Comparison of ENCODE assay signal across 1 cellular context in genomic region chr2:241066893-241067341, GRCh38.
TF ChIP-seq lines count a peak whose summit lies in the region.

No MANE protein-coding gene starts in this region.

TF ChIP-seq in HepG2, 621 proteins besides CTCF, POLR2A, EP300 and RAD21:
- peak; percentile 77 to 93 for TF ChIP-seq REST (IDR thresholded peaks at IDR 0.05; ENCODE audit: borderline replicate concordance in 1 of 2, low read depth in 1 of 2, low read length in 2 of 2)
- TF ChIP-seq ZNF280B (CRISPR knock-in tag; IDR thresholded peaks at IDR 0.05; ENCODE audit: borderline replicate concordance): 0 out of 2 replicates have a peak, but pooled peaks have one; percentile 8
- no peak for TF ChIP-seq CHD2 (IDR thresholded peaks at IDR 0.05; ENCODE audit: low read depth, low read length)
- peak; percentile 93 for TF ChIP-seq MIER2 (CRISPR knock-in tag; IDR thresholded peaks at IDR 0.05)
- no peak for TF ChIP-seq ZNF280D (CRISPR knock-in tag; IDR thresholded peaks at IDR 0.05)
- no peak for TF ChIP-seq ZNF10 (CRISPR knock-in tag; IDR thresholded peaks at IDR 0.05; ENCODE audit: borderline replicate concordance, low read depth)
- no peak for TF ChIP-seq ZNF788 (CRISPR knock-in tag; IDR thresholded peaks at IDR 0.05; ENCODE audit: borderline replicate concordance)
- TF ChIP-seq PHF5A (CRISPR knock-in tag; IDR thresholded peaks at IDR 0.05; ENCODE audit: low read depth, unreplicated experiment): no peak
- no peak for TF ChIP-seq SMAD3 (CRISPR knock-in tag; IDR thresholded peaks at IDR 0.05)
- no peak for TF ChIP-seq ZBTB34 (CRISPR knock-in tag; IDR thresholded peaks at IDR 0.05)
